ENCODE assay signal across 28 cellular contexts in genomic region chr2:205665791-205666190, GRCh38.
"Had no signal": no experiment of that assay in that cellular context is flagged by ENCODE, and none has a peak within 500 bp of the region (broad histone marks: within the 10 kb centered on the region; RNA-seq: fewer than 3 reads in every experiment).

No MANE protein-coding gene starts in this region.

- DNase-seq: activated B cell treated with CpG ODN at 0.5 μM for 24 hours; activated CD4-positive, alpha-beta T cell treated with anti-CD3 and anti-CD28 coated beads for 1 hour; activated CD4-positive, alpha-beta T cell treated with anti-CD3 and anti-CD28 coated beads, Interleukin-2, amount 10 ng/mL, durations not matched to agents 24 days and 14 days; activated CD4-positive, alpha-beta T cell treated with anti-CD3 and anti-CD28 coated beads, Interleukin-2, amount 50 U/mL, for 48 hours; activated CD8-positive, alpha-beta memory T cell treated with anti-CD3 and anti-CD28 coated beads, Interleukin-2, amount 10 ng/mL, durations not matched to agents 7 days and 5 days; activated effector memory CD4-positive, alpha-beta T cell treated with anti-CD3 and anti-CD28 coated beads, Interleukin-2, amount 50 U/mL, for 16 hours; activated naive CD4-positive, alpha-beta T cell treated with anti-CD3 and anti-CD28 coated beads for 36 hours; activated T-cell treated with anti-CD3 and anti-CD28 coated beads, Interleukin-2, amount 50 U/mL, for 4 hours; amygdala; Kasumi-1; NCI-H1092; NCI-H1417; NCI-H1694; NCI-H2029; NCI-H2107; NCI-H2171 treated with DMSO at 0.1 percent for 48 hours; NCI-H226; NCI-H510A; NCI-H526 treated with DMSO at 0.1 percent for 48 hours; NCI-H82; NK-92 treated with Interleukin-12 subunit alpha and Interleukin-12 subunit beta, amount 100 ng/mL, for 24 hours; OCI-M1; Peyer's patch; Right ventricle myocardium superior; SJCRH30; SK-N-SH; T-helper 1 cell had no signal

- ATAC-seq: activated CD8-positive, alpha-beta memory T cell treated with anti-CD3 and anti-CD28 coated beads, Interleukin-2, amount 10 ng/mL, durations not matched to agents 7 days and 5 days; activated T-cell treated with anti-CD3 and anti-CD28 coated beads, Interleukin-2, amount 50 U/mL, for 4 hours had no signal

- H3K4me3 ChIP-seq: cardiac muscle cell, Peyer's patch, SJCRH30 had no signal
